1 cellular context compared by ENCODE assay signal in the genomic region with DNA sequence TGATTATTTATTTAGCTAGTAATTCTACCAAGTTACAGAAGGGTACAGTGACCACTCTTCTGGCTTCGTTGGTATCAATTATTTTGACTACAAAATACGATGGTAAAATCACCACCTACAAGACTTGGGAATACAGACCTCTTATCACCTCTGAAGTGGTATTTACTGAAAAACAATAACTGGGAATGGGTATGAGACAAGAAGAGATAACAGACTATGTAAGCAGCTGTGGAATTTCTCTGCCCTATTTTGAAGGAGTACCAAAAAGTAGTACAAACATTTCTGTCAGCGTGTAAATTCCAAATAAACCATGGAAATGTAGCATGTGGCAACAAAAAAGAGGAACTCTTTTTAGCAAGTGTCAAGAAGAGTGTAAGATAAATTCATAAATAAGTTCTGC.
TF ChIP-seq lines count a peak whose summit lies in the region.

No MANE protein-coding gene starts in this region.

TF ChIP-seq in GM12878, 131 proteins besides CTCF, POLR2A, EP300 and RAD21 (continued from another document):
- TF ChIP-seq CBFB (IDR thresholded peaks at IDR 0.05; ENCODE audit: low read depth): no peak
